1 cellular context compared by ENCODE assay signal in the genomic region with DNA sequence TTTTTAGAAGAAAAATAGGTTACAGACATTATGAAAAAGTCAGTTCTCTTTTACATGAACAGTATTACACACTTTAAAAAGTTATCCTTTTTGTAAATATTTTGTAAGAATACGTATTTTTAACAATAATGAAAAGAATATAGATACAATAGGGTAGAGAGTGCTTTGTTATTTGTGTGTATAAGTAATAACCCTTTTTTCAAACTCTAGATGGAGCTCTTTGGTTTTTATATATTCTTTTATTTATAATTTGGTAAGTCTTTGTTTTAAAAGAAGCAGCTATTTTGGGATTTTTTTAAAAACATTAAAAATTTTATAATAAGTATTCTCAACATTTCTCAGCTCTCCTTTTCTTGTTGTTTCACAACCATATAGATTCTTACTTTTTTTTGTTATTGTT.
TF ChIP-seq lines count a peak whose summit lies in the region.

No MANE protein-coding gene starts in this region.

TF ChIP-seq in SK-N-SH, 30 proteins besides CTCF, POLR2A, EP300 and RAD21 (continued from another document):
- TF ChIP-seq, protein P1, sequence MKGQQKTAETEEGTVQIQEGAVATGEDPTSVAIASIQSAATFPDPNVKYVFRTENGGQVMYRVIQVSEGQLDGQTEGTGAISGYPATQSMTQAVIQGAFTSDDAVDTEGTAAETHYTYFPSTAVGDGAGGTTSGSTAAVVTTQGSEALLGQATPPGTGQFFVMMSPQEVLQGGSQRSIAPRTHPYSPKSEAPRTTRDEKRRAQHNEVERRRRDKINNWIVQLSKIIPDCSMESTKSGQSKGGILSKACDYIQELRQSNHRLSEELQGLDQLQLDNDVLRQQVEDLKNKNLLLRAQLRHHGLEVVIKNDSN (IDR thresholded peaks at IDR 0.05; ENCODE audit: borderline replicate concordance, low read depth), result no peak
- no peak for TF ChIP-seq SIN3A (IDR thresholded peaks at IDR 0.05; ENCODE audit: borderline replicate concordance, low read depth, low read length)
- no peak for TF ChIP-seq RCOR1 (IDR thresholded peaks at IDR 0.05; ENCODE audit: low read length)
